Comparison of ENCODE assay signal across 13 cellular contexts in the genomic region with DNA sequence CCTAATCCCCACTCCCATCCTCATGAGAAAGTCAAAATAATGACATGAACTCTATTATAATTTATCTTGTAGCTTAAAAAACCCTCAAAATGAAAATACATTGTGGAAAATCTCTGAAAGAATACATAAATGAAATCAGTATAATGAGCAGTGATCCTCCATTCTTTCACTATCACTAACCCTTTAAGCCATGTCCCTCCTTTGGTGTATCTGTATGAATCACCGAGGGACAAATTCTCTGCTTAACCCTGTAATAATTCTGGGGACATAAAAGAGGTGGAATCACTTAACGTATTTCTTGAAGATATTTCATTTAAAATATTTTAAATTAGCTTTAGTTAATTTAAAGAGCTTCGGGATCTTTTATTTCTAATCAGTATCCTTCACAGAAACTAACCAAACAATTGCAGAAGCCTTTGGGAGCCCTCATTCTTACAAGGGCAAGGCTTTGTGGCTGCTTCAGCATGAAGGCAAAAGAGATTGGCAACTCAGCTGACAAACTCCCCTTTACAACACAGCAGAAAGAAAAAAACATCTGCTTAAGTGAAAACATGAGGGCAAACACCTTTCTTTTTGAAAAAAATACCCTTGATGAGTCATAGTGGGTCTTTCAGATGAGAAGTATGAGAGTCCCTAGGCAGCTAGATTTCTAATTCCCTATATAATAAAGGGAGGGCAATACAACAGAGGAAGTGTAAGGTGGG. TPM values are rescaled to one million over a fixed set of nuclear protein-coding genes. Genes with fewer than 3 reads are reported as not detected.
A peak's percentile ranks its signal among the peaks of the same experiment; 100 is the strongest.
DNase-seq lines count a peak whose midpoint lies in the region; ATAC-seq and TF ChIP-seq lines count a peak whose summit lies in the region.
"Had no signal": no experiment of that assay in that cellular context is flagged by ENCODE, and none has a peak within 500 bp of the region (broad histone marks: within the 10 kb centered on the region; RNA-seq: fewer than 3 reads in every experiment).

No MANE protein-coding gene starts in this region.

- no peak overlapping the region for H3K4me3 ChIP-seq in GM12865 (ENCODE audit: low read depth, low read length)
- H3K4me3 ChIP-seq in heart left ventricle = no peak overlapping the region
- H3K4me3 ChIP-seq: HAP-1, suprapubic skin had no signal

- no peaks in the 10 kb centered on the region for H3K27me3 ChIP-seq in heart left ventricle
- H3K27me3 ChIP-seq: suprapubic skin had no signal

- no peaks in the 10 kb centered on the region for H3K36me3 ChIP-seq in heart left ventricle
- H3K36me3 ChIP-seq: HAP-1, suprapubic skin had no signal

- H3K27ac ChIP-seq in heart left ventricle = no peak overlapping the region
- H3K27ac ChIP-seq: suprapubic skin had no signal

- CTCF ChIA-PET in HEK293T (lab: Yijun Ruan, JAX) = no interaction called here

- peak; percentile 92 for ATAC-seq in GM19351 (IDR thresholded peaks at IDR 0.05; ENCODE audit: unreplicated experiment)
- ATAC-seq in HG02852 (IDR thresholded peaks at IDR 0.05; ENCODE audit: unreplicated experiment) = peak; percentile 92
- no peak for ATAC-seq in heart left ventricle
- ATAC-seq: SK-N-SH treated with all-trans-retinoic acid at 6 μM for 48 hours had no signal

- WGBS in heart left ventricle, 4 donors = 80 to 84% (median 83%) methylated on average over 3 of the region's 3 CpGs

- H3K9me3 ChIP-seq in heart left ventricle = peaks cover 0 to 7% (median 0%) of the 10 kb centered on the region in 12 donors
- H3K9me3 ChIP-seq: HAP-1, suprapubic skin had no signal

- no peak for TF ChIP-seq CTCF in GM12865 (IDR thresholded peaks at IDR 0.05; ENCODE audit: insufficient read depth, low read depth, low read length, missing control alignments)
- no peak for TF ChIP-seq CTCF in heart left ventricle (IDR thresholded peaks at IDR 0.05)

- POLR2A ChIA-PET in HEK293T (lab: Yijun Ruan, JAX) = no interaction called here

- intact Hi-C loops in heart left ventricle (cut with DNase I) = no loop called here

- no peaks in the 10 kb centered on the region for H3K4me1 ChIP-seq in heart left ventricle
- H3K4me1 ChIP-seq: HAP-1, suprapubic skin had no signal

- DNase-seq in GM12865 (ENCODE audit: low read depth) = peak; percentile 75
- peak; percentile 57 for DNase-seq in HT1080 (ENCODE audit: low read depth)
- no peak for DNase-seq in islet precursor cell
- no peak for DNase-seq in heart left ventricle
- DNase-seq in HEK293T (ENCODE audit: extremely low spot score) = no peak
- DNase-seq in central memory CD4-positive, alpha-beta T cell = no peak
- DNase-seq: C1 segment of cervical spinal cord, NCI-H146 had no signal

- TF ChIP-seq POLR2A in heart left ventricle (IDR thresholded peaks at IDR 0.05) = no peak

TF ChIP-seq in HEK293T, 16 proteins besides CTCF, POLR2A, EP300 and RAD21:
- no peak for TF ChIP-seq FOXM1 (IDR thresholded peaks at IDR 0.05; ENCODE audit: borderline replicate concordance)
- TF ChIP-seq L3MBTL2 (conservative IDR thresholded peaks at IDR 0.05) = no peak
- TF ChIP-seq CTBP1 (IDR thresholded peaks at IDR 0.05; ENCODE audit: borderline replicate concordance) = no peak
- TF ChIP-seq NFRKB (IDR thresholded peaks at IDR 0.05) = no peak
- TF ChIP-seq FOXK2 (IDR thresholded peaks at IDR 0.05) = no peak
- no peak for TF ChIP-seq FOXA1 (IDR thresholded peaks at IDR 0.05)
- no peak for TF ChIP-seq BHLHE40 (IDR thresholded peaks at IDR 0.05; ENCODE audit: borderline replicate concordance)
- no peak for TF ChIP-seq SUZ12 (IDR thresholded peaks at IDR 0.05)
- no peak for TF ChIP-seq LEF1 (IDR thresholded peaks at IDR 0.05; ENCODE audit: borderline replicate concordance)

RNA-seq across cellular contexts. Expression of gene ALCAM, which starts 44.0 kb away (rescaled TPM):
- total RNA-seq in HT1080 (2014; rRNA removed; shearing (Covaris generic)) = 127 and 136 TPM in 2 replicates
- 79.9 and 102 TPM in 2 replicates for polyA plus RNA-seq in HT1080 (2015; cell fraction: cytosol; rRNA removed)
- polyA plus RNA-seq in HT1080 (2015; cell fraction: nucleus; rRNA removed) = 246 and 259 TPM in 2 replicates
- 10 to 100 TPM in 2 of 9 donors, 1 to 10 TPM in 7; 2.3 to 19.9 (median 5.5) TPM for total RNA-seq in heart left ventricle
- polyA plus RNA-seq in heart left ventricle = 1 to 10 TPM in 1 of 2 donors, under 1 TPM in 1; 0.91 to 5.8 TPM

Comparison
In these comparisons a context has a peak if more than half of its experiments do, and no peak if none do; other contexts are left out.
1. DNase-seq: peak in GM12865 (single experiment) and HT1080 (single experiment); none in islet precursor cell (single experiment), heart left ventricle (0 of 5), HEK293T (single experiment) and central memory CD4-positive, alpha-beta T cell (single experiment).
2. ATAC-seq: peak in GM19351 (single experiment) and HG02852 (single experiment); none in heart left ventricle (0 of 4).